In genomic region chr20:36098364-36098763, GRCh38 we compare ENCODE assay signal across 8 cellular contexts. TPM values are rescaled to one million over a fixed set of nuclear protein-coding genes. Genes with fewer than 3 reads are reported as not detected.
DNase-seq lines count a peak whose midpoint lies in the region; TF ChIP-seq lines count a peak whose summit lies in the region.

No MANE protein-coding gene starts in this region.

- H3K27ac ChIP-seq in transverse colon: peak overlapping the region; percentile 82 to 89 (median 88)

- peak; percentile 53 for DNase-seq in NCI-H82 (lab: John Stamatoyannopoulos, UW)
- no peak for DNase-seq in NCI-H82 treated with DMSO at 0.1 percent for 48 hours (lab: John Stamatoyannopoulos, UW; ENCODE audit: unreplicated experiment)
- DNase-seq in glomerular endothelial cell (ENCODE audit: extremely low read depth, low read depth, low spot score): peak; percentile 82
- DNase-seq in transverse colon: peak; percentile 67
- no peak for DNase-seq in hippocampal formation (lab: John Stamatoyannopoulos, UW)
- no peak for DNase-seq in middle frontal gyrus (ENCODE audit: extremely low spot score, low spot score)
- DNase-seq in T1000 (lab: John Stamatoyannopoulos, UW): no peak

- peaks cover 34 to 83% (median 62%) of the 10 kb centered on the region in 4 donors for H3K4me1 ChIP-seq in transverse colon

- no peak overlapping the region for H3K4me3 ChIP-seq in transverse colon

- H3K9me3 ChIP-seq in transverse colon: no peaks in the 10 kb centered on the region

- H3K36me3 ChIP-seq in transverse colon: no peaks in the 10 kb centered on the region

- TF ChIP-seq EP300 in transverse colon (IDR thresholded peaks at IDR 0.05; ENCODE audit: low read depth): no peak

- 0 out of 2 replicates have a peak, but pooled peaks have one; percentile 30 for TF ChIP-seq POLR2A in Raji (IDR thresholded peaks at IDR 0.05; ENCODE audit: insufficient read depth, low read depth, low read length)
- TF ChIP-seq POLR2A in transverse colon (IDR thresholded peaks at IDR 0.05): no peak

- WGBS in transverse colon (ENCODE audit: low coverage in 1 of 2), 2 donors: 0 to 7% methylated on average over 2 of the region's 2 CpGs

- intact Hi-C loops in transverse colon (cut with DNase I; ENCODE audit: low total_unique reads): no loop called here

- no peaks in the 10 kb centered on the region for H3K27me3 ChIP-seq in transverse colon

- TF ChIP-seq CTCF in transverse colon (IDR thresholded peaks at IDR 0.05): no peak

- in situ Hi-C loops in transverse colon (cut with MboI; ENCODE audit: low pct_ligation_motif_present in 1 of 4, low pct_unique_long_range_greater_than_20kb in 1 of 4, low sequenced_read_pairs in 3 of 4): no loop called here

RNA-seq across cellular contexts. Expression of gene EPB41L1, which starts 56.2 kb away (rescaled TPM):
- 26.0 and 33.9 TPM in 2 replicates for total RNA-seq in glomerular endothelial cell
- 100 to 1,000 TPM in 1 of 4 donors, 10 to 100 TPM in 3; 36.4 to 167 (median 79.4) TPM for total RNA-seq in transverse colon

Comparison
In these comparisons a context has a peak if more than half of its experiments do, and no peak if none do; other contexts are left out.
1. DNase-seq: peak in NCI-H82 (single experiment), glomerular endothelial cell (single experiment) and transverse colon (single experiment); none in NCI-H82 treated with DMSO at 0.1 percent for 48 hours (single experiment), hippocampal formation (0 of 2), middle frontal gyrus (single experiment) and T1000 (single experiment).